ENCODE assay signal across 11 cellular contexts in genomic region chr14:94005324-94005723, GRCh38. TPM values are rescaled to one million over a fixed set of nuclear protein-coding genes. Genes with fewer than 3 reads are reported as not detected.
DNase-seq lines count a peak whose midpoint lies in the region; ATAC-seq, FAIRE-seq and TF ChIP-seq lines count a peak whose summit lies in the region.
"Had no signal": no experiment of that assay in that cellular context is flagged by ENCODE, and none has a peak within 500 bp of the region (broad histone marks: within the 10 kb centered on the region; RNA-seq: fewer than 3 reads in every experiment).

No MANE protein-coding gene starts in this region.

- H3K9ac ChIP-seq in HCT116 (ENCODE audit: low read length) (no peak overlapping the region), K562 (ENCODE audit: insufficient read depth in 1 of 2, low read depth in 2 of 2, low read length in 2 of 2) (no peak overlapping the region)

- H3K27ac Mint-ChIP-seq in activated CD8-positive, alpha-beta memory T cell treated with anti-CD3 and anti-CD28 coated beads, Interleukin-2, amount 10 ng/mL, durations not matched to agents 7 days and 5 days: no peak overlapping the region
- H3K27ac Mint-ChIP-seq in progenitor cell of endocrine pancreas: no peak overlapping the region

- CTCF ChIA-PET in activated CD8-positive, alpha-beta memory T cell treated with anti-CD3 and anti-CD28 coated beads, Interleukin-2, amount 10 ng/mL, durations not matched to agents 7 days and 5 days (lab: Charles Lee): interaction anchor here (1.1 to 12.9 kb wide), 11 partner anchors 10 to 132 kb away, joined by 3 to 297 read pairs (median 8); no protein-coding TSS in a partner anchor
- CTCF ChIA-PET in HCT116 (lab: Charles Lee) (interaction anchor here (10.4 kb wide), 1 partner anchor 64 kb away, joined by 121 read pairs; no protein-coding TSS in a partner anchor), K562 (lab: Yijun Ruan, JAX; ENCODE audit: low intra/inter-chr PET ratio) (no interaction called here)

- no peaks in the 10 kb centered on the region for H3K36me3 Mint-ChIP-seq in activated CD8-positive, alpha-beta memory T cell treated with anti-CD3 and anti-CD28 coated beads, Interleukin-2, amount 10 ng/mL, durations not matched to agents 7 days and 5 days
- H3K36me3 Mint-ChIP-seq in progenitor cell of endocrine pancreas (ENCODE audit: insufficient read depth): no peaks in the 10 kb centered on the region

- no peak for TF ChIP-seq EP300 in K562 (IDR thresholded peaks at IDR 0.05; ENCODE audit: low read length)

- no TSS peak for BruUV-seq in HCT116 (replicated peaks; lab: Mats Ljungman, UMichigan)
- no TSS peak for BruUV-seq in K562 (replicated peaks; lab: Mats Ljungman, UMichigan)

- H3K36me3 ChIP-seq in HCT116 (ENCODE audit: control insufficient read depth in 1 of 2, insufficient read depth in 2 of 2, low read length in 2 of 2): no peaks in the 10 kb centered on the region
- H3K36me3 ChIP-seq in K562 (ENCODE audit: control insufficient read depth, insufficient read depth, low read length): no peaks in the 10 kb centered on the region

- FAIRE-seq in K562 (lab: Jason Lieb, UNC): no peak
- FAIRE-seq: TTC549 had no signal

- H3K9me3 ChIP-seq in HCT116 (ENCODE audit: control insufficient read depth in 1 of 2, insufficient read depth in 1 of 2, low read depth in 1 of 2, low read length in 2 of 2) (no peaks in the 10 kb centered on the region), K562 (replicated peaks; ENCODE audit: control insufficient read depth, insufficient read depth, low read depth, low read length) (no peaks in the 10 kb centered on the region)

- H3K4me2 ChIP-seq in HCT116 (ENCODE audit: low read length) (no peak overlapping the region), K562 (ENCODE audit: insufficient read depth, low read length) (no peak overlapping the region)

- no peaks in the 10 kb centered on the region for H3K9me3 Mint-ChIP-seq in activated CD8-positive, alpha-beta memory T cell treated with anti-CD3 and anti-CD28 coated beads, Interleukin-2, amount 10 ng/mL, durations not matched to agents 7 days and 5 days (ENCODE audit: low read depth)
- no peaks in the 10 kb centered on the region for H3K9me3 Mint-ChIP-seq in progenitor cell of endocrine pancreas (ENCODE audit: low read depth)

- H3K27me3 Mint-ChIP-seq in activated CD8-positive, alpha-beta memory T cell treated with anti-CD3 and anti-CD28 coated beads, Interleukin-2, amount 10 ng/mL, durations not matched to agents 7 days and 5 days: no peaks in the 10 kb centered on the region
- H3K27me3 Mint-ChIP-seq in progenitor cell of endocrine pancreas: peaks cover 29% of the 10 kb centered on the region

- POLR2A ChIA-PET in HCT116 (lab: Charles Lee) (no interaction called here), K562 (lab: Yijun Ruan, JAX) (interaction anchor here (0.5 kb wide), 1 partner anchor 74 kb away, joined by 3 read pairs; no protein-coding TSS in a partner anchor)

- TF ChIP-seq RAD21 in HCT116 (IDR thresholded peaks at IDR 0.05; ENCODE audit: low read depth): peak; percentile 12; the same call in 1 of the 2 replicates
- TF ChIP-seq RAD21 in K562 (CRISPR knock-in tag; conservative IDR thresholded peaks at IDR 0.05 in 1 of 2, IDR thresholded peaks at IDR 0.05 in 1 of 2): no peak

- no peak overlapping the region for H3K27ac ChIP-seq in HCT116 (ENCODE audit: low read depth, low read length)
- H3K27ac ChIP-seq in K562 (ENCODE audit: extremely low read depth, low read depth, low read length): no peak overlapping the region

- peak; percentile 35 for ATAC-seq in activated CD8-positive, alpha-beta memory T cell treated with anti-CD3 and anti-CD28 coated beads, Interleukin-2, amount 10 ng/mL, durations not matched to agents 7 days and 5 days
- peak; percentile 58 for ATAC-seq in HCT116
- peak; percentile 58; the same call in 1 of the 3 replicates for ATAC-seq in K562

- H3K4me3 Mint-ChIP-seq in activated CD8-positive, alpha-beta memory T cell treated with anti-CD3 and anti-CD28 coated beads, Interleukin-2, amount 10 ng/mL, durations not matched to agents 7 days and 5 days: no peak overlapping the region
- no peak overlapping the region for H3K4me3 Mint-ChIP-seq in progenitor cell of endocrine pancreas (ENCODE audit: low read depth)

- peak; percentile 60 for DNase-seq in activated CD8-positive, alpha-beta memory T cell treated with anti-CD3 and anti-CD28 coated beads, Interleukin-2, amount 10 ng/mL, durations not matched to agents 7 days and 5 days
- DNase-seq in activated CD8-positive, alpha-beta memory T cell treated with anti-CD3 and anti-CD28 coated beads, Interleukin-2, amount 50 U/mL, for 48 hours: no peak
- DNase-seq in HCT116 (ENCODE audit: low read depth, low spot score): no peak
- peak; percentile 14 to 31 (median 30) for DNase-seq in K562 (ENCODE audit: extremely low read depth in 1 of 4, low spot score in 3 of 4)
- DNase-seq in progenitor cell of endocrine pancreas (ENCODE audit: low spot score, unreplicated experiment): no peak
- no peak for DNase-seq in activated effector memory CD4-positive, alpha-beta T cell treated with anti-CD3 and anti-CD28 coated beads, Interleukin-2, amount 50 U/mL, for 16 hours
- DNase-seq in EL: no peak
- DNase-seq in NK-92 (lab: John Stamatoyannopoulos, UW; ENCODE audit: unreplicated experiment): no peak
- DNase-seq: mesenchymal stem cell had no signal

- H3K4me3 ChIP-seq in HCT116 (replicated peaks in 1 of 2; ENCODE audit: low read depth in 1 of 2, low read length in 2 of 2) (no peak overlapping the region), K562 (no peak overlapping the region)

- no peaks in the 10 kb centered on the region for H3K79me2 ChIP-seq in HCT116 (ENCODE audit: insufficient read depth, low read length)
- H3K79me2 ChIP-seq in K562 (ENCODE audit: control insufficient read depth, insufficient read depth, low read length): no peaks in the 10 kb centered on the region

- TF ChIP-seq CTCF in HCT116 (IDR thresholded peaks at IDR 0.05 in 2 of 3, conservative IDR thresholded peaks at IDR 0.05 in 1 of 3; ENCODE audit: borderline replicate concordance in 1 of 3, insufficient read depth in 1 of 3, low read depth in 2 of 3, low read length in 2 of 3): peak; percentile 24 to 62 (median 56); a peak in 5 of 6 replicates
- peak; percentile 19 to 49 (median 30); a peak in 5 of 6 replicates for TF ChIP-seq CTCF in K562 (IDR thresholded peaks at IDR 0.05 in 2 of 3, conservative IDR thresholded peaks at IDR 0.05 in 1 of 3; ENCODE audit: insufficient read depth in 2 of 3, low read depth in 1 of 3, low read length in 3 of 3)
- TF ChIP-seq CTCF in progenitor cell of endocrine pancreas (IDR thresholded peaks at IDR 0.05; ENCODE audit: unreplicated experiment): peak; percentile 51

- no peak for TF ChIP-seq POLR2A in HCT116 (IDR thresholded peaks at IDR 0.05; ENCODE audit: borderline replicate concordance, extremely low read depth, insufficient read depth, insufficient read length)
- TF ChIP-seq POLR2A in K562 (conservative IDR thresholded peaks at IDR 0.05): no peak

- H3K4me1 ChIP-seq in HCT116 (ENCODE audit: control insufficient read depth in 1 of 2, insufficient read depth in 2 of 2, low read length in 2 of 2) (peaks cover 0 to 6% of the 10 kb centered on the region in 2 experiments; a peak in 2 of 4 replicates), K562 (replicated peaks in 1 of 2; ENCODE audit: control insufficient read depth in 2 of 2, insufficient read depth in 2 of 2, low read length in 2 of 2) (peaks cover 0 to 6% of the 10 kb centered on the region in 2 experiments; a peak in 2 of 5 replicates)

- no peaks in the 10 kb centered on the region for H4K20me1 ChIP-seq in HCT116 (ENCODE audit: insufficient read depth)
- H4K20me1 ChIP-seq in K562 (replicated peaks; ENCODE audit: control insufficient read depth, insufficient read depth, low read length): peaks cover 5% of the 10 kb centered on the region; the same call in 1 of the 2 replicates

- H3K9me2 ChIP-seq in HCT116 (ENCODE audit: insufficient read depth): no peaks in the 10 kb centered on the region

- H3K27me3 ChIP-seq in HCT116 (ENCODE audit: insufficient read depth, low read length) (no peaks in the 10 kb centered on the region), K562 (ENCODE audit: control insufficient read depth in 2 of 2, insufficient read depth in 2 of 2, low read length in 2 of 2) (peaks cover 0 to 9% of the 10 kb centered on the region in 2 experiments; a peak in 2 of 5 replicates)

- H3K4me1 Mint-ChIP-seq in activated CD8-positive, alpha-beta memory T cell treated with anti-CD3 and anti-CD28 coated beads, Interleukin-2, amount 10 ng/mL, durations not matched to agents 7 days and 5 days: peaks cover 43% of the 10 kb centered on the region
- no peaks in the 10 kb centered on the region for H3K4me1 Mint-ChIP-seq in progenitor cell of endocrine pancreas (ENCODE audit: low read depth)

- intact Hi-C loops in HCT116 (cut with micrococcal nuclease) (loop anchor here (10.0 kb wide), 1 partner anchor 351 kb away; no protein-coding TSS in a partner anchor), K562 (cut with micrococcal nuclease) (no loop called here)

- 2% methylated on average over 6 of the region's 7 CpGs for WGBS in K562 (ENCODE audit: insufficient coverage, low coverage, missing lambda C conversion rate)

- no peak overlapping the region for H2AFZ ChIP-seq in HCT116 (ENCODE audit: low read depth, low read length, poor library complexity, severe bottlenecking)
- no peak overlapping the region for H2AFZ ChIP-seq in K562 (ENCODE audit: low read depth, low read length)

- in situ Hi-C loops in K562 (cut with MboI): no loop called here

- RAD21 ChIA-PET in HCT116 (lab: Charles Lee; ENCODE audit: low non-redundant PET in 1 of 2, low total read pairs in 2 of 2, uncharacterized antibody in 2 of 2, unreplicated experiment in 2 of 2): interaction anchor here in 1 of 2 experiments (1.6 kb wide), 1 partner anchor 66 kb away, joined by 3 read pairs; no protein-coding TSS in a partner anchor

- no peaks in the 10 kb centered on the region for H3K9me1 ChIP-seq in K562 (ENCODE audit: control insufficient read depth, insufficient read depth, low read length)

RNA-seq across cellular contexts. Expression of gene CCDC197, which starts 8.2 kb away (rescaled TPM):
- total RNA-seq in activated CD8-positive, alpha-beta memory T cell treated with anti-CD3 and anti-CD28 coated beads, Interleukin-2, amount 10 ng/mL, durations not matched to agents 7 days and 5 days: under 1 TPM in 1 of 2 experiments, not detected in 1; 0.14 TPM
- total RNA-seq in HCT116 (2021; ENCODE audit: unreplicated experiment): not detected
- not detected in 2 replicates for polyA plus RNA-seq in HCT116 (2012)
- not detected in 2 replicates for total RNA-seq in K562 (2011; cell fraction: chromatin; rRNA removed; ENCODE audit: low replicate concordance)
- not detected in 2 replicates for total RNA-seq in K562 (2011; cell fraction: nucleolus; rRNA removed)
- total RNA-seq in K562 (2011; cell fraction: nucleoplasm; rRNA removed): not detected in 2 replicates
- not detected in 2 replicates for total RNA-seq in K562 (2014; rRNA removed)
- not detected in 2 replicates for total RNA-seq in K562 (2014; rRNA removed; fragmentation: Illumina TruSeq; extraction: Trizol)
- not detected in 2 replicates for total RNA-seq in K562 (2015; rRNA removed; fragmentation: Illumina TruSeq; extraction: Trizol)
- total RNA-seq in K562 (2021): not detected in 2 replicates
- polyA plus RNA-seq in K562 (2011; rRNA removed): not detected in 2 replicates
- polyA plus RNA-seq in K562 (2011; cell fraction: cytosol; rRNA removed): not detected in 2 replicates
- not detected in 2 replicates for polyA plus RNA-seq in K562 (2011; cell fraction: nucleus; rRNA removed)
- not detected in 2 replicates for polyA plus RNA-seq in K562 (2012)
- polyA plus RNA-seq in K562 (2014; fragmentation: Illumina TruSeq; extraction: Trizol): not detected in 2 replicates
- not detected for polyA plus RNA-seq in K562 (2014; fragmentation: Nextera tagmentation; extraction: Ambion mirVana)
- not detected in 2 replicates for polyA plus RNA-seq in K562 (2014; rRNA removed)
- not detected in 2 replicates for polyA minus RNA-seq in K562 (2011; rRNA and poly(A)+ RNA removed)
- polyA minus RNA-seq in K562 (2011; cell fraction: cytosol; rRNA and poly(A)+ RNA removed): not detected in 2 replicates
- not detected in 2 replicates for polyA minus RNA-seq in K562 (2011; cell fraction: nucleus; rRNA and poly(A)+ RNA removed)
- not detected in 2 replicates for total RNA-seq in progenitor cell of endocrine pancreas
- total RNA-seq: M059J had no signal

RNA-seq across cellular contexts. Expression of gene OTUB2, which starts 20.8 kb away (rescaled TPM):
- total RNA-seq in activated CD8-positive, alpha-beta memory T cell treated with anti-CD3 and anti-CD28 coated beads, Interleukin-2, amount 10 ng/mL, durations not matched to agents 7 days and 5 days: 1 to 10 TPM; 3.4 to 4.2 TPM
- total RNA-seq in HCT116 (2021; ENCODE audit: unreplicated experiment): 6.6 TPM
- 4.5 and 5.3 TPM in 2 replicates for polyA plus RNA-seq in HCT116 (2012)
- total RNA-seq in K562 (2011; cell fraction: chromatin; rRNA removed; ENCODE audit: low replicate concordance): 0.12 and 0.72 TPM in 2 replicates
- total RNA-seq in K562 (2011; cell fraction: nucleolus; rRNA removed): 0.26 and 1.0 TPM in 2 replicates
- 0.22 and 0.38 TPM in 2 replicates for total RNA-seq in K562 (2011; cell fraction: nucleoplasm; rRNA removed)
- total RNA-seq in K562 (2014; rRNA removed): 0.23 and 0.24 TPM in 2 replicates
- total RNA-seq in K562 (2014; rRNA removed; fragmentation: Illumina TruSeq; extraction: Trizol): 0.07 and 0.35 TPM in 2 replicates
- 0.11 and 0.15 TPM in 2 replicates for total RNA-seq in K562 (2015; rRNA removed; fragmentation: Illumina TruSeq; extraction: Trizol)
- total RNA-seq in K562 (2021): 0.31 and 0.34 TPM in 2 replicates
- polyA plus RNA-seq in K562 (2011; rRNA removed): 0.11 and 0.20 TPM in 2 replicates
- 0.09 and 0.12 TPM in 2 replicates for polyA plus RNA-seq in K562 (2011; cell fraction: cytosol; rRNA removed)
- 0.18 and 0.33 TPM in 2 replicates for polyA plus RNA-seq in K562 (2011; cell fraction: nucleus; rRNA removed)
- polyA plus RNA-seq in K562 (2012): 0.21 and 0.28 TPM in 2 replicates
- polyA plus RNA-seq in K562 (2014; fragmentation: Illumina TruSeq; extraction: Trizol): 0.15 and 0.21 TPM in 2 replicates
- under 1 TPM; 0.01 to 0.08 TPM for polyA plus RNA-seq in K562 (2014; fragmentation: Nextera tagmentation; extraction: Ambion mirVana)
- polyA plus RNA-seq in K562 (2014; rRNA removed): 0.08 and 0.26 TPM in 2 replicates
- 0.18 and 0.46 TPM in 2 replicates for polyA minus RNA-seq in K562 (2011; rRNA and poly(A)+ RNA removed)
- 0.67 TPM in 1 of 2 replicates, not detected in the other for polyA minus RNA-seq in K562 (2011; cell fraction: cytosol; rRNA and poly(A)+ RNA removed)
- 0.22 and 0.40 TPM in 2 replicates for polyA minus RNA-seq in K562 (2011; cell fraction: nucleus; rRNA and poly(A)+ RNA removed)
- total RNA-seq in progenitor cell of endocrine pancreas: 7.0 and 7.4 TPM in 2 replicates

RNA-seq across cellular contexts. Expression of gene ASB2, which starts 29.0 kb away (rescaled TPM):
- total RNA-seq in activated CD8-positive, alpha-beta memory T cell treated with anti-CD3 and anti-CD28 coated beads, Interleukin-2, amount 10 ng/mL, durations not matched to agents 7 days and 5 days: 100 to 1,000 TPM; 116 to 177 TPM
- total RNA-seq in HCT116 (2021; ENCODE audit: unreplicated experiment) (not detected), K562 (2014; rRNA removed) (not detected in 2 replicates), K562 (2014; rRNA removed; fragmentation: Illumina TruSeq; extraction: Trizol) (not detected in 2 replicates), K562 (2015; rRNA removed; fragmentation: Illumina TruSeq; extraction: Trizol) (not detected in 2 replicates), K562 (2021) (not detected in 2 replicates), progenitor cell of endocrine pancreas (not detected in 2 replicates)
- polyA plus RNA-seq in HCT116 (2012): 0.02 and 0.08 TPM in 2 replicates
- total RNA-seq in K562 (2011; cell fraction: chromatin; rRNA removed; ENCODE audit: low replicate concordance): not detected in 2 replicates
- not detected in 2 replicates for total RNA-seq in K562 (2011; cell fraction: nucleolus; rRNA removed)
- total RNA-seq in K562 (2011; cell fraction: nucleoplasm; rRNA removed): not detected in 2 replicates
- polyA plus RNA-seq in K562 (2011; rRNA removed) (not detected in 2 replicates), K562 (2014; fragmentation: Illumina TruSeq; extraction: Trizol) (not detected in 2 replicates), K562 (2014; fragmentation: Nextera tagmentation; extraction: Ambion mirVana) (not detected), K562 (2014; rRNA removed) (not detected in 2 replicates)
- polyA plus RNA-seq in K562 (2011; cell fraction: cytosol; rRNA removed): not detected in 2 replicates
- polyA plus RNA-seq in K562 (2011; cell fraction: nucleus; rRNA removed): not detected in 2 replicates
- polyA plus RNA-seq in K562 (2012): 0.12 TPM in 1 of 2 replicates, not detected in the other
- polyA minus RNA-seq in K562 (2011; rRNA and poly(A)+ RNA removed): not detected in 2 replicates
- not detected in 2 replicates for polyA minus RNA-seq in K562 (2011; cell fraction: cytosol; rRNA and poly(A)+ RNA removed)
- not detected in 2 replicates for polyA minus RNA-seq in K562 (2011; cell fraction: nucleus; rRNA and poly(A)+ RNA removed)
- total RNA-seq: M059J had no signal

Comparison
In these comparisons a context has a peak if more than half of its experiments do, and no peak if none do; other contexts are left out.
1. DNase-seq: peak in activated CD8-positive, alpha-beta memory T cell treated with anti-CD3 and anti-CD28 coated beads, Interleukin-2, amount 10 ng/mL, durations not matched to agents 7 days and 5 days (single experiment) and K562 (4 of 4); none in activated CD8-positive, alpha-beta memory T cell treated with anti-CD3 and anti-CD28 coated beads, Interleukin-2, amount 50 U/mL, for 48 hours (single experiment), HCT116 (single experiment), progenitor cell of endocrine pancreas (single experiment), activated effector memory CD4-positive, alpha-beta T cell treated with anti-CD3 and anti-CD28 coated beads, Interleukin-2, amount 50 U/mL, for 16 hours (single experiment), EL (single experiment) and NK-92 (single experiment).
2. RNA of gene ASB2, which starts 29.0 kb away (total RNA-seq): 116 to 177 TPM in activated CD8-positive, alpha-beta memory T cell treated with anti-CD3 and anti-CD28 coated beads, Interleukin-2, amount 10 ng/mL, durations not matched to agents 7 days and 5 days; not detected in HCT116 (single experiment), not detected in progenitor cell of endocrine pancreas and not detected in K562; every median in the first group is over 10 times any median in the second.
3. Peak in every context shown above with its lines, with median percentiles within 50 percentile points of each other: ATAC-seq and CTCF ChIP-seq.